ENCODE assay signal across 17 cellular contexts in genomic region chr3:185661772-185662171, GRCh38.
DNase-seq lines count a peak whose midpoint lies in the region; ATAC-seq, FAIRE-seq and TF ChIP-seq lines count a peak whose summit lies in the region.
"Had no signal": no experiment of that assay in that cellular context is flagged by ENCODE, and none has a peak within 500 bp of the region (broad histone marks: within the 10 kb centered on the region; RNA-seq: fewer than 3 reads in every experiment).

No MANE protein-coding gene starts in this region.

- 97% methylated on average over 4 of the region's 4 CpGs for WGBS in HepG2 (ENCODE audit: low lambda C conversion rate)
- WGBS in right lobe of liver (ENCODE audit: insufficient coverage, low coverage, low lambda C conversion rate, missing lambda C conversion rate) = 82% methylated on average over 4 of the region's 4 CpGs
- 92% methylated on average over 4 of the region's 4 CpGs; no CpG with 5 or more reads in 1 of the 2 experiments for WGBS in H1 (ENCODE audit: extremely low coverage in 1 of 2, insufficient coverage in 1 of 2, insufficient read length in 1 of 2, insufficient replicate concordance in 2 of 2, low coverage in 1 of 2, low lambda C conversion rate in 2 of 2, missing lambda C conversion rate in 1 of 2), 2 experiments
- WGBS in transverse colon (ENCODE audit: low coverage in 1 of 2), 2 donors = 84% methylated on average over 4 of the region's 4 CpGs

- H2BK5ac ChIP-seq in H1 (ENCODE audit: low read depth, low read length) = no peak overlapping the region; the same call in 1 of the 2 replicates

- H3K18ac ChIP-seq in H1 (ENCODE audit: extremely low read depth, low read length) = no peak overlapping the region

- no peak overlapping the region for H2BK15ac ChIP-seq in H1 (ENCODE audit: low read length)

- H3K23me2 ChIP-seq in H1 (ENCODE audit: low read depth, low read length) = no peaks in the 10 kb centered on the region

- H2BK20ac ChIP-seq in H1 (ENCODE audit: low read length) = no peak overlapping the region

- peaks cover 11% of the 10 kb centered on the region for H3K4me1 Mint-ChIP-seq in nephron progenitor cell

- H3K27ac ChIP-seq in HepG2 (ENCODE audit: extremely low read length, insufficient read depth, low read length) (no peak overlapping the region), right lobe of liver (no peak overlapping the region), H1 (ENCODE audit: low read depth, low read length) (no peak overlapping the region), transverse colon (no peak overlapping the region), lower lobe of right lung (no peak overlapping the region), caudate nucleus (ENCODE audit: low read depth, low read length) (no peak overlapping the region)
- H3K27ac ChIP-seq: C4-2B, SJCRH30 had no signal

- H3K4me3 ChIP-seq in HepG2 (replicated peaks in 1 of 3; ENCODE audit: insufficient read depth in 1 of 3, low read depth in 2 of 3, low read length in 3 of 3) (no peak overlapping the region), right lobe of liver (no peak overlapping the region), H1 (ENCODE audit: extremely low read depth in 1 of 4, insufficient read depth in 2 of 4, low read depth in 3 of 4, low read length in 4 of 4) (no peak overlapping the region), transverse colon (no peak overlapping the region), lower lobe of right lung (no peak overlapping the region)
- H3K4me3 ChIP-seq: SJCRH30 had no signal

- DNase-seq in HepG2 (ENCODE audit: low spot score) = no peak
- DNase-seq in right lobe of liver = no peak
- no peak for DNase-seq in H1 (ENCODE audit: low read depth in 1 of 2, low spot score in 2 of 2)
- DNase-seq in nephron progenitor cell = no peak
- no peak for DNase-seq in transverse colon
- no peak for DNase-seq in lower lobe of right lung
- DNase-seq in NCI-H226 = no peak
- DNase-seq in caudate nucleus (lab: John Stamatoyannopoulos, UW) = no peak
- DNase-seq: Caco-2, EL, NCI-H187 treated with DMSO at 0.1 percent for 48 hours, NCI-H446, NCI-H69, SJCRH30 had no signal

- H4K5ac ChIP-seq in H1 (ENCODE audit: insufficient read length, low read depth, low read length) = no peak overlapping the region

- H3K27me3 ChIP-seq in HepG2 (ENCODE audit: control insufficient read depth in 1 of 2, insufficient read depth in 2 of 2, low read length in 2 of 2) = no peaks in the 10 kb centered on the region
- H3K27me3 ChIP-seq in right lobe of liver = no peaks in the 10 kb centered on the region
- no peaks in the 10 kb centered on the region for H3K27me3 ChIP-seq in H1 (replicated peaks in 1 of 4; ENCODE audit: control insufficient read depth in 3 of 4, extremely low read depth in 1 of 4, insufficient read depth in 3 of 4, low read length in 3 of 4)
- no peaks in the 10 kb centered on the region for H3K27me3 ChIP-seq in transverse colon
- H3K27me3 ChIP-seq in lower lobe of right lung (ENCODE audit: low read depth) = no peaks in the 10 kb centered on the region
- H3K27me3 ChIP-seq: SJCRH30 had no signal

- H3K27ac Mint-ChIP-seq in nephron progenitor cell = peak overlapping the region; percentile 86
- H3K27ac Mint-ChIP-seq: IgD-negative memory B cell had no signal

- no peak overlapping the region for H3K23ac ChIP-seq in H1 (ENCODE audit: insufficient read length)

- TF ChIP-seq POLR2A in HepG2 (IDR thresholded peaks at IDR 0.05; ENCODE audit: insufficient read depth in 1 of 2, low read depth in 2 of 2, low read length in 2 of 2) (peak in 1 of 2 experiments; percentile 24; a peak in 1 of 4 replicates), right lobe of liver (IDR thresholded peaks at IDR 0.05) (no peak), H1 (IDR thresholded peaks at IDR 0.05; ENCODE audit: control extremely low read depth in 1 of 2, low read depth in 2 of 2, low read length in 2 of 2) (no peak), transverse colon (IDR thresholded peaks at IDR 0.05) (no peak)

- H4K91ac ChIP-seq in H1 (replicated peaks; ENCODE audit: insufficient read length, low read length) = no peak overlapping the region

- H4K20me1 ChIP-seq in HepG2 (ENCODE audit: insufficient read depth, low read length) (no peaks in the 10 kb centered on the region), H1 (replicated peaks in 1 of 2; ENCODE audit: control insufficient read depth in 1 of 2, insufficient read depth in 2 of 2, low read length in 2 of 2) (peaks cover 0 to 3% of the 10 kb centered on the region in 2 experiments)

- H3K4me3 Mint-ChIP-seq in nephron progenitor cell = no peak overlapping the region
- H3K4me3 Mint-ChIP-seq: IgD-negative memory B cell had no signal

- no TSS peak for BruUV-seq in HepG2 (replicated peaks; lab: Mats Ljungman, UMichigan)

- H3K36me3 ChIP-seq in HepG2 (replicated peaks in 1 of 2; ENCODE audit: control insufficient read depth in 1 of 2, insufficient read depth in 2 of 2, low read length in 2 of 2) (peaks cover 21 to 33% of the 10 kb centered on the region in 2 experiments), right lobe of liver (no peaks in the 10 kb centered on the region), H1 (ENCODE audit: control insufficient read depth in 2 of 4, insufficient read depth in 4 of 4, low read length in 3 of 4) (peaks cover 4 to 23% (median 15%) of the 10 kb centered on the region in 4 experiments; a peak in 6 of 8 replicates), transverse colon (no peaks in the 10 kb centered on the region), lower lobe of right lung (peaks cover 8% of the 10 kb centered on the region)

- FAIRE-seq in HepG2 (lab: Jason Lieb, UNC) (no peak), H1 (lab: Jason Lieb, UNC) (no peak)
- FAIRE-seq: H54 had no signal

- no peak overlapping the region for H2AK5ac ChIP-seq in H1 (ENCODE audit: low read depth, low read length)

- peaks cover 63% of the 10 kb centered on the region for H3K36me3 Mint-ChIP-seq in nephron progenitor cell (ENCODE audit: low read depth)

- H3K79me2 ChIP-seq in HepG2 (ENCODE audit: insufficient read depth, low read length) (no peaks in the 10 kb centered on the region), H1 (ENCODE audit: control insufficient read depth in 1 of 2, insufficient read depth in 2 of 2, low read length in 2 of 2) (no peaks in the 10 kb centered on the region)

- H3K4me1 ChIP-seq in HepG2 (ENCODE audit: insufficient read depth, low read length) (no peaks in the 10 kb centered on the region), right lobe of liver (peaks cover 0 to 4% (median 2%) of the 10 kb centered on the region in 4 donors), H1 (replicated peaks in 1 of 4; ENCODE audit: control insufficient read depth in 3 of 4, insufficient read depth in 4 of 4, low read length in 3 of 4) (peaks cover 0 to 3% (median under 1%) of the 10 kb centered on the region in 4 experiments; a peak in 3 of 7 replicates), transverse colon (peaks cover 3 to 19% (median 17%) of the 10 kb centered on the region in 4 donors), lower lobe of right lung (peaks cover 38% of the 10 kb centered on the region)
- H3K4me1 ChIP-seq: Caco-2, SJCRH30 had no signal

- POLR2A ChIA-PET in HepG2 (lab: Yijun Ruan, JAX) = no interaction called here
- POLR2A ChIA-PET in H1 (lab: Charles Lee; ENCODE audit: partially characterized antibody) = interaction anchor here (0.6 to 1.7 kb wide), 5 partner anchors 27 to 276 kb away, joined by 3 to 7 read pairs (median 5); partner anchors contain the start of gene TRA2B

- H3K4me2 ChIP-seq in HepG2 (ENCODE audit: low read depth, low read length) = no peak overlapping the region
- no peak overlapping the region for H3K4me2 ChIP-seq in H1 (ENCODE audit: insufficient read depth in 1 of 2, low read depth in 2 of 2, low read length in 2 of 2)

- TF ChIP-seq RAD21 in HepG2 (CRISPR knock-in tag; IDR thresholded peaks at IDR 0.05) = no peak
- no peak for TF ChIP-seq RAD21 in H1 (IDR thresholded peaks at IDR 0.05 in 1 of 2, conservative IDR thresholded peaks at IDR 0.05 in 1 of 2; ENCODE audit: low read depth in 2 of 2, low read length in 2 of 2)

- no peak for TF ChIP-seq EP300 in HepG2 (IDR thresholded peaks at IDR 0.05; ENCODE audit: low read depth in 2 of 2, low read length in 2 of 2)
- TF ChIP-seq EP300 in HepG2 (CRISPR knock-in tag; IDR thresholded peaks at IDR 0.05; ENCODE audit: borderline replicate concordance) = no peak
- no peak for TF ChIP-seq EP300 in H1 (IDR thresholded peaks at IDR 0.05; ENCODE audit: borderline replicate concordance in 1 of 2, low read depth in 2 of 2, low read length in 2 of 2)
- TF ChIP-seq EP300 in transverse colon (IDR thresholded peaks at IDR 0.05; ENCODE audit: low read depth) = no peak

- CTCF ChIA-PET in HepG2 (lab: Yijun Ruan, JAX; ENCODE audit: low intra/inter-chr PET ratio, low total read pairs) (no interaction called here), H1 (lab: Charles Lee; ENCODE audit: partially characterized antibody) (interaction anchor here (0.7 to 6.9 kb wide), 17 partner anchors 11 to 321 kb away, joined by 3 to 67 read pairs (median 7); no protein-coding TSS in a partner anchor)

- in situ Hi-C loops in HepG2 (cut with HindIII; ENCODE audit: extremely low pct_ligation_motif_present, low pct_unique_long_range_greater_than_20kb) (no loop called here), transverse colon (cut with MboI; ENCODE audit: low pct_ligation_motif_present in 1 of 4, low pct_unique_long_range_greater_than_20kb in 1 of 4, low sequenced_read_pairs in 3 of 4) (no loop called here)

- H3K9ac ChIP-seq in HepG2 (ENCODE audit: insufficient read depth, low read depth, low read length) (no peak overlapping the region), H1 (replicated peaks in 1 of 4; ENCODE audit: extremely low read depth in 1 of 4, low read depth in 3 of 4, low read length in 3 of 4) (no peak overlapping the region)

- no peak overlapping the region for H3K4ac ChIP-seq in H1 (replicated peaks; ENCODE audit: insufficient read length, low read depth, low read length)

- H2BK120ac ChIP-seq in H1 (replicated peaks; ENCODE audit: low read depth, low read length) = no peak overlapping the region

- no peak overlapping the region for H4K8ac ChIP-seq in H1 (ENCODE audit: extremely low read depth, insufficient read depth, low read length)

- H3K79me1 ChIP-seq in H1 (ENCODE audit: low read depth, low read length) = no peaks in the 10 kb centered on the region

- no peak overlapping the region for H2AFZ ChIP-seq in HepG2 (ENCODE audit: low read length)
- H2AFZ ChIP-seq in H1 (ENCODE audit: low read length) = no peak overlapping the region

- intact Hi-C loops in HepG2 (cut with micrococcal nuclease; ENCODE audit: unreplicated experiment) (loop anchor here (2.0 to 5.0 kb wide), 3 partner anchors 106 to 246 kb away; no protein-coding TSS in a partner anchor), right lobe of liver (cut with DNase I) (no loop called here), transverse colon (cut with DNase I; ENCODE audit: low total_unique reads) (loop anchor here (10.0 kb wide), 1 partner anchor 613 kb away; no protein-coding TSS in a partner anchor), lower lobe of right lung (cut with DNase I) (no loop called here)

- H3K9me3 ChIP-seq in HepG2 (ENCODE audit: low read length) (no peaks in the 10 kb centered on the region), right lobe of liver (no peaks in the 10 kb centered on the region), H1 (ENCODE audit: insufficient read depth in 2 of 2, low read depth in 1 of 2, low read length in 1 of 2) (no peaks in the 10 kb centered on the region), transverse colon (no peaks in the 10 kb centered on the region), lower lobe of right lung (no peaks in the 10 kb centered on the region)
- H3K9me3 ChIP-seq: Caco-2, SJCRH30 had no signal

- H2BK12ac ChIP-seq in H1 (ENCODE audit: low read depth, low read length) = no peak overlapping the region

- no peak for ATAC-seq in HepG2
- no peak for ATAC-seq in right lobe of liver
- no peak for ATAC-seq in lower lobe of right lung

- no peak overlapping the region for H3K14ac ChIP-seq in H1 (ENCODE audit: insufficient read length)

- no peaks in the 10 kb centered on the region for H3K27me3 Mint-ChIP-seq in nephron progenitor cell (ENCODE audit: low read depth, poor library complexity)

- H3K9me3 Mint-ChIP-seq in nephron progenitor cell = no peaks in the 10 kb centered on the region
- H3K9me3 Mint-ChIP-seq: IgD-negative memory B cell had no signal

- no peak overlapping the region for H3K56ac ChIP-seq in H1 (replicated peaks; ENCODE audit: insufficient read length, low read depth, low read length)

- TF ChIP-seq CTCF in HepG2 (CRISPR knock-in tag; IDR thresholded peaks at IDR 0.05) (no peak), right lobe of liver (IDR thresholded peaks at IDR 0.05) (no peak), H1 (IDR thresholded peaks at IDR 0.05; ENCODE audit: control extremely low read depth in 1 of 3, insufficient read depth in 1 of 3, low read depth in 1 of 3, low read length in 3 of 3) (no peak), nephron progenitor cell (IDR thresholded peaks at IDR 0.05) (no peak), transverse colon (IDR thresholded peaks at IDR 0.05) (no peak), lower lobe of right lung (IDR thresholded peaks at IDR 0.05) (no peak)

Comparison
In these comparisons a context has a peak if more than half of its experiments do, and no peak if none do; other contexts are left out.
1. intact Hi-C loops: an anchor here in HepG2 (2.0 to 5.0 kb wide) and transverse colon (10.0 kb wide); none called in right lobe of liver and lower lobe of right lung.
2. Of the 41 proteins assayed by ChIP-seq in both HepG2 and H1: peak only in HepG2: none; only in H1: none; in both: POLR2AphosphoS5; in neither: 39; mixed calls (peak in some experiments, not most) for 1.